7 cellular contexts compared by ENCODE assay signal in the genomic region with DNA sequence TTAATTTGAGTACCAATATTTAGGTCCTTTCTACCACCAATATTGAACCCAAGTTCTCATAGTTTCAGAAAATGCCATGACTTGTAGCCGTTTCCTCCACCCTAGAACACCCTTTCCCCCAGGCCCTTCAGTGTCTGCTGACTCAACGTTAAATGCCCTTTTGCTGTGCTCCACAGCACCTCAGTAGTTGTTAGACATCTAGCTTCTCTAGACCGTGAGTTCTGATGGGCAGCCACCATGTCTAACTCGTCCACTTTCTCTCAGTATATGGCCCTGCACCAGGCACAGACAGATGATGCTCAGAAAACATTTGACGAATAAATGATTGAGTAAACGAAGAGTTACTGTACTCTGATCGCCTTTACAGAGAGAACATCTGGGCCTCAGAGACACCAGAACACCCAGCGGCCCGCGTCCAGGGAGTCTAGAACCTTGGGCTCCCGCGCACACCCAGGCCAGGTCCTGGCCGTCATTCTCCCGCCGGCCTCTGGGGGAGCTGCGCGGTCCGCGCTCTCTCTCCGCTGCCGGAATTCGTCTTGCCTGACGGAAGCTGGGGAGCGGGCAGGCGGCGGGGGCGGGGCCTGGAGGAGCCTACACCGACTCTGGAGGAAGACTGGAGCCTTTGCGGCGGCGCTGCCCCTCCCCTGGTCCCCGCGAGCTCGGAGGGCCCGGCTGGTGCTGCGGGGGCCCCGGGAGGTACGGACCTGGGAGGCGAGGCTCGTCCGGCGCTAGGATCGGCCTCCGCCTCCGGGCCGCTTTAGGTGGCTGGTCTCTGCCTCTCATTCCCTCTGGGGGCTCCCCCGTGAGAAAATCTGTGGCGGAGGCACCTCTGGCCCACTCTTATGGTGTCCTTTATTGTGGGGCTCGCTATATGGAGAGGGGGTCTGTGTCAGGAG. TPM values are rescaled to one million over a fixed set of nuclear protein-coding genes. Genes with fewer than 3 reads are reported as not detected.
DNase-seq lines count a peak whose midpoint lies in the region; ATAC-seq and TF ChIP-seq lines count a peak whose summit lies in the region.

Gene NKIRAS2, plus strand, starts transcription at position 582 of the 896 bp plus-strand sequence. CDS start 1,488 bp downstream, outside the sequence.

- DNase-seq in NCI-H226 (peak; percentile 85), activated B cell treated with CpG ODN at 0.5 μM for 24 hours (peak; percentile 91), cardiac fibroblast (ENCODE audit: low read depth in 2 of 2) (peak; percentile 92 to 94), islet precursor cell (peak; percentile 99)
- DNase-seq in stimulated activated CD4-positive, alpha-beta T cell treated with anti-CD3 and anti-CD28 coated beads, Interleukin-12 subunit alpha, Interleukin-12 subunit beta, amount 100 ng/mL, for 4 hours: peak; percentile 94

- TF ChIP-seq CTCF in activated B cell treated with CpG ODN at 0.5 μM for 24 hours (IDR thresholded peaks at IDR 0.05): no peak
- TF ChIP-seq CTCF in cardiac fibroblast (IDR thresholded peaks at IDR 0.05; ENCODE audit: low read depth, low read length): peak; percentile 95

- peak within 1 kb of the TSS; percentile 82 for H3K27ac Mint-ChIP-seq in activated B cell treated with CpG ODN at 0.5 μM for 24 hours

- ATAC-seq in GM18520 (IDR thresholded peaks at IDR 0.05; ENCODE audit: unreplicated experiment): peak; percentile 47
- peak; percentile 46 for ATAC-seq in HG03139 (IDR thresholded peaks at IDR 0.05; ENCODE audit: unreplicated experiment)
- peak; percentile 77 for ATAC-seq in activated B cell treated with CpG ODN at 0.5 μM for 24 hours (ENCODE audit: low read depth)

- intact Hi-C loops in activated B cell treated with CpG ODN at 0.5 μM for 24 hours (cut with micrococcal nuclease): loop anchor here (10.0 kb wide), 1 partner anchor 265 kb away; the partner anchor contains the start of gene STAT5A

- POLR2A ChIA-PET in activated B cell treated with CpG ODN at 0.5 μM for 24 hours (lab: Charles Lee): interaction anchor here (0.7 to 1.9 kb wide), 14 partner anchors 10 to 175 kb away, joined by 3 to 17 read pairs (median 4); partner anchors contain the start of genes CNP, DHX58 and GHDC

- no peaks in the 10 kb centered on the region for H3K27me3 Mint-ChIP-seq in activated B cell treated with CpG ODN at 0.5 μM for 24 hours

- peak within 1 kb of the TSS; percentile 90 to 92 for H3K4me3 ChIP-seq in cardiac fibroblast (replicated peaks in 1 of 2; ENCODE audit: low read depth in 2 of 2, low read length in 2 of 2)

- no peaks in the 10 kb centered on the region for H3K9me3 Mint-ChIP-seq in activated B cell treated with CpG ODN at 0.5 μM for 24 hours

- H3K36me3 Mint-ChIP-seq in activated B cell treated with CpG ODN at 0.5 μM for 24 hours (ENCODE audit: low read depth): peaks cover 49% of the 10 kb centered on the region

- peaks cover 70% of the 10 kb centered on the region for H3K4me1 Mint-ChIP-seq in activated B cell treated with CpG ODN at 0.5 μM for 24 hours

- CTCF ChIA-PET in activated B cell treated with CpG ODN at 0.5 μM for 24 hours (lab: Charles Lee): interaction anchor here (0.6 to 2.1 kb wide), 11 partner anchors 11 to 211 kb away, joined by 3 to 10 read pairs (median 3); partner anchors contain the start of gene ACLY

- peak within 1 kb of the TSS; percentile 100 for H3K4me3 Mint-ChIP-seq in activated B cell treated with CpG ODN at 0.5 μM for 24 hours

RNA-seq across cellular contexts. Expression of gene NKIRAS2, which starts in this region (rescaled TPM):
- 23.9 and 25.8 TPM in 2 replicates for total RNA-seq in activated B cell treated with CpG ODN at 0.5 μM for 24 hours

Comparison
In these comparisons a context has a peak if more than half of its experiments do, and no peak if none do; other contexts are left out.
1. Peak in every context shown above with its lines: DNase-seq, ATAC-seq and H3K4me3 ChIP-seq.